8 cellular contexts compared by ENCODE assay signal in the genomic region with DNA sequence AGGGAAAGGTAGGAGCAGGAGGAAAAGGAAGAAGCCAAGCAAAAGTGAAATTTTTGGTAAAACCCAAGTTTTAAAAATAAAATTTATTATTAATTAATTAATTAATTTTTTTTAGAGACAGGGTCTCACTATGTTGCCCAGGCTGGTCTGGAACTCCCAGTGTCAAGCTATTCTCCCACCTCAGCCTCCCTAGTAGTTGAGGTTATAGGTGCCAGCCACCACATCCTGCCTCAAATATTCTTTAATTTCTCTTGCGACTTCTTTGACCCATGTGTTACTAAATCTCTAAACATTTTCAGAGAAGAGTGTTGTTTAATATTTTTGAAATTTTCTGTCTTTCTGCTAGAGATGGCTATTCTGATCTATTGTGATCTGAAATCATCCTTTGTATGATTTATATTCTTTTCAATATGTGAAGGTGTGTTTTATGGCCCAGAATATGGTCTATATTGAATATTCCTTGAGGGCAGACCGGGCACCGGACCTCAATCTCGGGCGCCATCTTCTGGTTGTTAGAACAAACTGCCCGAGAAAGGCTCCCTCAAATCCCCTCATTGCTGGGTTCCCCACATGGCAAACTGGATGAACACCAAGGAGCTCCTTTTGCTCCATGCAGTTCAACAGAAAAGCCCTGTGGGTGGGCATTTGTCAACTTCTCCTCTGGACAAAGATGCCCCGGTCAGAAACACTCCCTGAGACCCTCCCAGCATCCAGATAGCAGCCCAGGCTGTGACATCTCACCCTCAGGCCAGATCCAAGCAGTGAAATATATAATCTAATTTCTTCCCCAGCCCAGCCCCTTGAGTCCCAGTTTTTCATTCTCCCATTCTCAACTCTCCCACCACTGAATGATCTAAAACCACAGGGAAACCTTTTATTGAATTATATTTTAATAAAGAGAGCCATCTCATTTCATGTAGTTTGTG.
DNase-seq lines count a peak whose midpoint lies in the region; ATAC-seq and TF ChIP-seq lines count a peak whose summit lies in the region.

No MANE protein-coding gene starts in this region.

- H3K27me3 ChIP-seq in H7 (ENCODE audit: control insufficient read depth, insufficient read depth, low read length) (no peaks in the 10 kb centered on the region; the same call in 1 of the 2 replicates), fibroblast of lung (ENCODE audit: control insufficient read depth, insufficient read depth, low read length) (no peaks in the 10 kb centered on the region), osteoblast (ENCODE audit: insufficient read depth, low read length) (peaks cover 25% of the 10 kb centered on the region)

- H3K4me1 Mint-ChIP-seq in Calu3 (ENCODE audit: low read depth, unreplicated experiment) = no peaks in the 10 kb centered on the region
- peaks cover 2% of the 10 kb centered on the region for H3K4me1 Mint-ChIP-seq in activated CD4-positive, alpha-beta memory T cell treated with anti-CD3 and anti-CD28 coated beads, Interleukin-2, amount 10 ng/mL, durations not matched to agents 7 days and 5 days

- H3K27me3 Mint-ChIP-seq in Calu3 (ENCODE audit: unreplicated experiment) = peaks cover 79% of the 10 kb centered on the region
- peaks cover 27% of the 10 kb centered on the region for H3K27me3 Mint-ChIP-seq in activated CD4-positive, alpha-beta memory T cell treated with anti-CD3 and anti-CD28 coated beads, Interleukin-2, amount 10 ng/mL, durations not matched to agents 7 days and 5 days

- intact Hi-C loops in Calu3 (cut with micrococcal nuclease; ENCODE audit: unreplicated experiment) = loop anchor here (1.0 to 2.0 kb wide), 2 partner anchors 124 to 209 kb away; a partner anchor contains a TSS

- TF ChIP-seq CTCF in Calu3 (IDR thresholded peaks at IDR 0.05; ENCODE audit: unreplicated experiment) = peak; percentile 77
- TF ChIP-seq CTCF in fibroblast of lung (conservative IDR thresholded peaks at IDR 0.05 in 1 of 2, IDR thresholded peaks at IDR 0.05 in 1 of 2; ENCODE audit: low read depth in 1 of 2, low read length in 2 of 2) = peak; percentile 74 to 79
- TF ChIP-seq CTCF in osteoblast (IDR thresholded peaks at IDR 0.05; ENCODE audit: extremely low read depth, low read depth, low read length) = peak; percentile 88

- H3K4me1 ChIP-seq in fibroblast of lung (ENCODE audit: control insufficient read depth, extremely low read depth, insufficient read depth, low read length) = no peaks in the 10 kb centered on the region
- H3K4me1 ChIP-seq in osteoblast (ENCODE audit: insufficient read depth, low read length) = no peaks in the 10 kb centered on the region

- H3K36me3 Mint-ChIP-seq in Calu3 (ENCODE audit: insufficient read depth, unreplicated experiment) = no peaks in the 10 kb centered on the region
- no peaks in the 10 kb centered on the region for H3K36me3 Mint-ChIP-seq in activated CD4-positive, alpha-beta memory T cell treated with anti-CD3 and anti-CD28 coated beads, Interleukin-2, amount 10 ng/mL, durations not matched to agents 7 days and 5 days (ENCODE audit: low read depth)

- CTCF ChIA-PET in Calu3 (lab: Charles Lee) = interaction anchor here (0.7 to 1.0 kb wide), 2 partner anchors 15 to 209 kb away, joined by 3 to 11 read pairs; no protein-coding TSS in a partner anchor
- CTCF ChIA-PET in activated CD4-positive, alpha-beta memory T cell treated with anti-CD3 and anti-CD28 coated beads, Interleukin-2, amount 10 ng/mL, durations not matched to agents 7 days and 5 days (lab: Charles Lee) = interaction anchor here (0.5 to 3.1 kb wide), 10 partner anchors 27 to 229 kb away, joined by 3 to 28 read pairs (median 4); no protein-coding TSS in a partner anchor

- no peaks in the 10 kb centered on the region for H3K9me3 Mint-ChIP-seq in Calu3 (ENCODE audit: low read depth, unreplicated experiment)
- no peaks in the 10 kb centered on the region for H3K9me3 Mint-ChIP-seq in activated CD4-positive, alpha-beta memory T cell treated with anti-CD3 and anti-CD28 coated beads, Interleukin-2, amount 10 ng/mL, durations not matched to agents 7 days and 5 days

- H3K4me3 Mint-ChIP-seq in Calu3 (ENCODE audit: low read depth, unreplicated experiment) = no peak overlapping the region
- no peak overlapping the region for H3K4me3 Mint-ChIP-seq in activated CD4-positive, alpha-beta memory T cell treated with anti-CD3 and anti-CD28 coated beads, Interleukin-2, amount 10 ng/mL, durations not matched to agents 7 days and 5 days

- no peak overlapping the region for H3K4me3 ChIP-seq in H7 (ENCODE audit: insufficient read depth, low read depth, low read length)
- H3K4me3 ChIP-seq in fibroblast of lung (replicated peaks in 1 of 4; ENCODE audit: control extremely low read depth in 1 of 4, insufficient read depth in 1 of 4, low read depth in 3 of 4, low read length in 4 of 4) = no peak overlapping the region
- no peak overlapping the region for H3K4me3 ChIP-seq in osteoblast (ENCODE audit: insufficient read depth, low read length)

- no peak overlapping the region for H3K27ac ChIP-seq in fibroblast of lung (ENCODE audit: insufficient read depth, low read length)
- H3K27ac ChIP-seq in osteoblast (ENCODE audit: low read depth, low read length) = no peak overlapping the region

- H3K27ac Mint-ChIP-seq in Calu3 (ENCODE audit: unreplicated experiment) = no peak overlapping the region
- H3K27ac Mint-ChIP-seq in activated CD4-positive, alpha-beta memory T cell treated with anti-CD3 and anti-CD28 coated beads, Interleukin-2, amount 10 ng/mL, durations not matched to agents 7 days and 5 days = no peak overlapping the region

- H3K9ac ChIP-seq in fibroblast of lung (ENCODE audit: insufficient read depth, low read length) = no peak overlapping the region

- peak; percentile 59 for DNase-seq in Calu3
- peak; percentile 68 for DNase-seq in H7
- DNase-seq in NCI-H2196 treated with DMSO at 0.1 percent for 48 hours (lab: John Stamatoyannopoulos, UW; ENCODE audit: unreplicated experiment) = peak; percentile 39
- DNase-seq in activated CD4-positive, alpha-beta memory T cell treated with anti-CD3 and anti-CD28 coated beads, Interleukin-2, amount 10 ng/mL, durations not matched to agents 7 days and 5 days = peak; percentile 53
- DNase-seq in fibroblast of lung (ENCODE audit: low read depth in 2 of 2) = peak; percentile 32 to 55
- DNase-seq in osteoblast (ENCODE audit: insufficient read length, low spot score, missing footprints) = no peak

- no peaks in the 10 kb centered on the region for H3K79me2 ChIP-seq in fibroblast of lung (ENCODE audit: control insufficient read depth, insufficient read depth, low read length)
- H3K79me2 ChIP-seq in osteoblast (ENCODE audit: insufficient read depth, low read length) = no peaks in the 10 kb centered on the region

- no peaks in the 10 kb centered on the region for H3K36me3 ChIP-seq in H7 (replicated peaks; ENCODE audit: control insufficient read depth, insufficient read depth, low read length)
- H3K36me3 ChIP-seq in fibroblast of lung (ENCODE audit: control insufficient read depth, insufficient read depth, low read length) = no peaks in the 10 kb centered on the region
- H3K36me3 ChIP-seq in osteoblast (ENCODE audit: insufficient read depth, low read length) = no peaks in the 10 kb centered on the region

- H3K9me3 ChIP-seq in fibroblast of lung (ENCODE audit: control insufficient read depth, insufficient read depth, low read depth, low read length) (no peaks in the 10 kb centered on the region), osteoblast (ENCODE audit: low read depth, low read length) (no peaks in the 10 kb centered on the region)

- no TSS peak for BruUV-seq in Calu3 (replicated peaks; lab: Mats Ljungman, UMichigan)

- no peak overlapping the region for H2AFZ ChIP-seq in fibroblast of lung (ENCODE audit: low read length)
- H2AFZ ChIP-seq in osteoblast (ENCODE audit: low read length) = no peak overlapping the region

- H3K4me2 ChIP-seq in fibroblast of lung (ENCODE audit: extremely low read depth, insufficient read depth, low read length) = no peak overlapping the region
- H3K4me2 ChIP-seq in osteoblast (ENCODE audit: insufficient read depth, low read length) = no peak overlapping the region

- ATAC-seq in HG02642 (IDR thresholded peaks at IDR 0.05; ENCODE audit: poor library complexity, unreplicated experiment) (no peak), HG03521 (IDR thresholded peaks at IDR 0.05; ENCODE audit: unreplicated experiment) (no peak)

- POLR2A ChIA-PET in activated CD4-positive, alpha-beta memory T cell treated with anti-CD3 and anti-CD28 coated beads, Interleukin-2, amount 10 ng/mL, durations not matched to agents 7 days and 5 days (lab: Charles Lee) = no interaction called here

- no peaks in the 10 kb centered on the region for H4K20me1 ChIP-seq in fibroblast of lung (ENCODE audit: control insufficient read depth, extremely low read depth, insufficient read depth, low read length)
- H4K20me1 ChIP-seq in osteoblast (ENCODE audit: insufficient read depth, low read length) = no peaks in the 10 kb centered on the region
